8 cellular contexts compared by ENCODE assay signal in the genomic region with DNA sequence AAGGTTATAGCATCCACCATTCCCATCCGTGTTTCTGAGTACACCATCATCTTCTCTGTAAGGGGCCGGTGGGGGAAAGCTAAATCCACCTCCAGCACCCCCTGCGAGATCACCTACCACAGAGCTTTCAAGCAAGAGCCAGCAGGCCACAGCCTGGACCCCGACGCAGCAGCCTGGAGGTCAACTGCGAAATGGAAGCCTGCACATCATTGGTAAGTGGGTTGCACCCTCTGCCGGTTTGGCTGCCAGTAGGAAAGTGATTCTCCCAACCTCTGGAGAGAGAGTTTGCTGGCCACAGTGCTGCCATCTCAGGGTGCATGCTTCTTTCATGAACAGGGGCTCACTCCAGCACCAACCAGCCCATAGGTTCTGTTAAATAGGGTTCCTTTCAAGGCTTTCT.
"Had no signal": no experiment of that assay in that cellular context is flagged by ENCODE, and none has a peak within 500 bp of the region (broad histone marks: within the 10 kb centered on the region; RNA-seq: fewer than 3 reads in every experiment).

No MANE protein-coding gene starts in this region.

- H2AFZ ChIP-seq: GM23248 had no signal

- H3K9me3 Mint-ChIP-seq: HFFc6 had no signal

- H3K9ac ChIP-seq: GM23248 had no signal

- H3K27ac ChIP-seq: GM23248 had no signal

- DNase-seq: GM23248, H7, HFFc6, KG1 had no signal

- ATAC-seq: HCT116 had no signal

- H3K4me3 Mint-ChIP-seq: HFFc6, IgD-negative memory B cell had no signal

- H3K4me3 ChIP-seq: GM23248, HAP-1 had no signal

- H3K27ac Mint-ChIP-seq: HFFc6, IgD-negative memory B cell had no signal

- FAIRE-seq: HTR-8/SVneo had no signal

- H3K9me3 ChIP-seq: HAP-1 had no signal
